Comparison of ENCODE assay signal across 1 cellular context in genomic region chr5:79577693-79578092, GRCh38.
TF ChIP-seq lines count a peak whose summit lies in the region.

No MANE protein-coding gene starts in this region.

TF ChIP-seq in K562, 482 proteins besides CTCF, POLR2A, EP300 and RAD21 (continues in another document):
- TF ChIP-seq CBFB (CRISPR knock-in tag; IDR thresholded peaks at IDR 0.05) (no peak), NFIX (CRISPR knock-in tag; IDR thresholded peaks at IDR 0.05; ENCODE audit: low read depth) (no peak), ZC3H4 (CRISPR knock-in tag; IDR thresholded peaks at IDR 0.05; ENCODE audit: borderline replicate concordance) (no peak), NRF1 (conservative IDR thresholded peaks at IDR 0.05 in 1 of 2, IDR thresholded peaks at IDR 0.05 in 1 of 2) (no peak), C11orf30 (IDR thresholded peaks at IDR 0.05; ENCODE audit: low read depth) (peak; percentile 80), AFF1 (IDR thresholded peaks at IDR 0.05; ENCODE audit: low read depth in 1 of 2, partially characterized antibody in 2 of 2) (no peak), HEY1 (CRISPR knock-in tag; IDR thresholded peaks at IDR 0.05; ENCODE audit: borderline replicate concordance) (no peak), MITF (IDR thresholded peaks at IDR 0.05) (no peak), ZNF436 (CRISPR knock-in tag; IDR thresholded peaks at IDR 0.05) (no peak), ZNF316 (IDR thresholded peaks at IDR 0.05) (peak; percentile 78), NFYB (IDR thresholded peaks at IDR 0.05; ENCODE audit: extremely low read depth, insufficient read length) (no peak), MAFG (tag; conservative IDR thresholded peaks at IDR 0.05) (peak; percentile 51), XRCC5 (IDR thresholded peaks at IDR 0.05; ENCODE audit: low read depth, low read length) (no peak), MAFK (IDR thresholded peaks at IDR 0.05; ENCODE audit: low read length) (peak; percentile 42; the same call in 1 of the 2 replicates), HDAC1 (IDR thresholded peaks at IDR 0.05) (peak in 1 of 2 experiments; percentile 63; a peak in 2 of 4 replicates), ETV1 (tag; conservative IDR thresholded peaks at IDR 0.05; ENCODE audit: low read depth) (0 out of 2 replicates have a peak, but pooled peaks have one; percentile 27), ATF3 (IDR thresholded peaks at IDR 0.05) (peak; percentile 52; the same call in 1 of the 2 replicates), ATF3 (CRISPR knock-in tag; conservative IDR thresholded peaks at IDR 0.05) (no peak), MGA (IDR thresholded peaks at IDR 0.05) (no peak), PML (IDR thresholded peaks at IDR 0.05; ENCODE audit: low read length) (no peak), RBFOX2 (IDR thresholded peaks at IDR 0.05; ENCODE audit: low read depth, low read length) (no peak), PYGO2 (tag; IDR thresholded peaks at IDR 0.05) (no peak), LARP7 (IDR thresholded peaks at IDR 0.05) (no peak), HDAC8 (tag; IDR thresholded peaks at IDR 0.05) (no peak), JUND (IDR thresholded peaks at IDR 0.05; ENCODE audit: borderline replicate concordance, low read depth, low read length) (0 out of 2 replicates have a peak, but pooled peaks have one; percentile 24), JUND (tag; IDR thresholded peaks at IDR 0.05; ENCODE audit: borderline replicate concordance, low read depth, low read length) (no peak), SMARCC2 (IDR thresholded peaks at IDR 0.05; ENCODE audit: low read depth) (no peak), ETV5 (CRISPR knock-in tag; IDR thresholded peaks at IDR 0.05; ENCODE audit: low read depth) (0 out of 2 replicates have a peak, but pooled peaks have one; percentile 26), USF1 (CRISPR knock-in tag; IDR thresholded peaks at IDR 0.05) (no peak), RCOR1 (IDR thresholded peaks at IDR 0.05; ENCODE audit: borderline replicate concordance in 1 of 2, low read depth in 2 of 2, low read length in 2 of 2) (peak in 1 of 2 experiments; percentile 94; a peak in 2 of 4 replicates), E2F4 (CRISPR knock-in tag; IDR thresholded peaks at IDR 0.05; ENCODE audit: low read depth) (no peak), KDM1A (IDR thresholded peaks at IDR 0.05) (peak; percentile 92 to 94), HDAC2 (IDR thresholded peaks at IDR 0.05) (peak; percentile 53; the same call in 1 of the 2 replicates), MAFF (IDR thresholded peaks at IDR 0.05; ENCODE audit: low read length) (peak; percentile 6; the same call in 1 of the 2 replicates), NFE2 (IDR thresholded peaks at IDR 0.05; ENCODE audit: low read depth) (peak; percentile 79), ATF7 (IDR thresholded peaks at IDR 0.05) (peak; percentile 13; the same call in 1 of the 2 replicates), NR2C2 (CRISPR knock-in tag; IDR thresholded peaks at IDR 0.05) (no peak), NR2C2 (tag; IDR thresholded peaks at IDR 0.05) (peak; percentile 38; the same call in 1 of the 2 replicates), SAP30 (IDR thresholded peaks at IDR 0.05; ENCODE audit: borderline replicate concordance, insufficient read depth, low read depth, low read length, poor library complexity, severe bottlenecking) (no peak)
